1 cellular context compared by ENCODE assay signal in the genomic region with DNA sequence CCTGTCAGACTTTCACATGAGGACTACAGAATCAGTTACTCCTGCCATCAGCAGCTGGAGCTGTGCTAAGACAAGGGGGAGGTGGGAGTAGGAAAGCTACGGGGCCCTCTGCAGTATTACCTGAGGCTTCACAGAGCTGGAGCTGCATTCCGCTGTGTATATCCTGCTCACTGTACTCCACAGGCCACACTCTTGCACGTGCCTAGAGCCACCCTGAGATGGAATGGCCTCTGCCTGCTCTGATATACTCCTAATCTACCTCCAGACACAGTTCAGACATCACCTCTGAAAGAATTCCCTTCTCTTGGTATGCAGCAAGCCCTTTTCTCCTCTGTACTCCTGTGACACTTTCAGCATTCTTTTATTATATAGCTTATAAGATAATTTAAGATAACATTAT.
TF ChIP-seq lines count a peak whose summit lies in the region.

No MANE protein-coding gene starts in this region.

TF ChIP-seq in WTC11, 78 proteins besides CTCF, POLR2A, EP300 and RAD21 (continued from another document):
- TF ChIP-seq ZNF532 (CRISPR knock-in tag; IDR thresholded peaks at IDR 0.05; ENCODE audit: borderline replicate concordance) (no peak), MYBL2 (CRISPR knock-in tag; IDR thresholded peaks at IDR 0.05) (no peak), TEAD1 (CRISPR knock-in tag; IDR thresholded peaks at IDR 0.05) (no peak), JUN (CRISPR knock-in tag; IDR thresholded peaks at IDR 0.05) (no peak), ZNF671 (CRISPR knock-in tag; IDR thresholded peaks at IDR 0.05) (no peak), NR2C2 (CRISPR knock-in tag; IDR thresholded peaks at IDR 0.05) (no peak), CDX4 (CRISPR knock-in tag; IDR thresholded peaks at IDR 0.05; ENCODE audit: borderline replicate concordance) (no peak)
- TF ChIP-seq, protein P1, sequence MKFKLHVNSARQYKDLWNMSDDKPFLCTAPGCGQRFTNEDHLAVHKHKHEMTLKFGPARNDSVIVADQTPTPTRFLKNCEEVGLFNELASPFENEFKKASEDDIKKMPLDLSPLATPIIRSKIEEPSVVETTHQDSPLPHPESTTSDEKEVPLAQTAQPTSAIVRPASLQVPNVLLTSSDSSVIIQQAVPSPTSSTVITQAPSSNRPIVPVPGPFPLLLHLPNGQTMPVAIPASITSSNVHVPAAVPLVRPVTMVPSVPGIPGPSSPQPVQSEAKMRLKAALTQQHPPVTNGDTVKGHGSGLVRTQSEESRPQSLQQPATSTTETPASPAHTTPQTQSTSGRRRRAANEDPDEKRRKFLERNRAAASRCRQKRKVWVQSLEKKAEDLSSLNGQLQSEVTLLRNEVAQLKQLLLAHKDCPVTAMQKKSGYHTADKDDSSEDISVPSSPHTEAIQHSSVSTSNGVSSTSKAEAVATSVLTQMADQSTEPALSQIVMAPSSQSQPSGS (CRISPR knock-in tag; IDR thresholded peaks at IDR 0.05; ENCODE audit: borderline replicate concordance, low read depth), result no peak
TF ChIP-seq in WTC11: peak in this region for 0.
